1 cellular context compared by ENCODE assay signal in genomic region chr5:126676195-126676624, GRCh38.
TF ChIP-seq lines count a peak whose summit lies in the region.

No MANE protein-coding gene starts in this region.

TF ChIP-seq in HepG2, 621 proteins besides CTCF, POLR2A, EP300 and RAD21 (continued from another document and continues in another):
- TF ChIP-seq TFDP1 (CRISPR knock-in tag; IDR thresholded peaks at IDR 0.05; ENCODE audit: borderline replicate concordance) (peak; percentile 26; the same call in 1 of the 2 replicates), SRSF1 (optimal IDR thresholded peaks at IDR 0.05; ENCODE audit: low read depth, low read length) (no peak), SKI (IDR thresholded peaks at IDR 0.05; ENCODE audit: partially characterized antibody) (no peak), ZNF260 (CRISPR knock-in tag; IDR thresholded peaks at IDR 0.05; ENCODE audit: borderline replicate concordance, low read depth) (no peak), ZNF75D (CRISPR knock-in tag; IDR thresholded peaks at IDR 0.05; ENCODE audit: borderline replicate concordance) (no peak), NFIB (CRISPR knock-in tag; IDR thresholded peaks at IDR 0.05; ENCODE audit: borderline replicate concordance) (no peak), ZBED4 (CRISPR knock-in tag; IDR thresholded peaks at IDR 0.05; ENCODE audit: borderline replicate concordance) (no peak), UBTF (CRISPR knock-in tag; IDR thresholded peaks at IDR 0.05) (no peak), ZNF121 (CRISPR knock-in tag; IDR thresholded peaks at IDR 0.05) (no peak), FOXP4 (CRISPR knock-in tag; IDR thresholded peaks at IDR 0.05) (no peak), ZNF552 (CRISPR knock-in tag; IDR thresholded peaks at IDR 0.05; ENCODE audit: borderline replicate concordance) (no peak), ZNF704 (CRISPR knock-in tag; IDR thresholded peaks at IDR 0.05; ENCODE audit: borderline replicate concordance) (no peak), ZBTB7B (CRISPR knock-in tag; IDR thresholded peaks at IDR 0.05) (no peak), RARG (CRISPR knock-in tag; IDR thresholded peaks at IDR 0.05; ENCODE audit: low read depth) (no peak), SUZ12 (IDR thresholded peaks at IDR 0.05; ENCODE audit: low read depth, low read length) (no peak), KLF11 (CRISPR knock-in tag; IDR thresholded peaks at IDR 0.05) (no peak), ZNF12 (CRISPR knock-in tag; IDR thresholded peaks at IDR 0.05) (no peak), TCF12 (IDR thresholded peaks at IDR 0.05) (no peak), TCF12 (CRISPR knock-in tag; IDR thresholded peaks at IDR 0.05) (no peak), ZNF841 (CRISPR knock-in tag; IDR thresholded peaks at IDR 0.05; ENCODE audit: borderline replicate concordance) (no peak), NR2F1 (CRISPR knock-in tag; IDR thresholded peaks at IDR 0.05) (no peak), GMEB2 (CRISPR knock-in tag; IDR thresholded peaks at IDR 0.05; ENCODE audit: low read depth) (no peak), TSC22D2 (CRISPR knock-in tag; IDR thresholded peaks at IDR 0.05; ENCODE audit: borderline replicate concordance) (no peak), MIER3 (CRISPR knock-in tag; IDR thresholded peaks at IDR 0.05; ENCODE audit: borderline replicate concordance) (no peak), ZNF251 (CRISPR knock-in tag; IDR thresholded peaks at IDR 0.05) (no peak), FOXO4 (CRISPR knock-in tag; conservative IDR thresholded peaks at IDR 0.05) (no peak), HMG20A (CRISPR knock-in tag; IDR thresholded peaks at IDR 0.05; ENCODE audit: borderline replicate concordance) (no peak), ZNF547 (CRISPR knock-in tag; IDR thresholded peaks at IDR 0.05) (no peak), SIN3B (IDR thresholded peaks at IDR 0.05; ENCODE audit: low read length) (no peak), ZNF34 (CRISPR knock-in tag; IDR thresholded peaks at IDR 0.05; ENCODE audit: borderline replicate concordance) (no peak), KMT2A (CRISPR knock-in tag; IDR thresholded peaks at IDR 0.05) (0 out of 2 replicates have a peak, but pooled peaks have one; percentile 30), ZNF660 (CRISPR knock-in tag; IDR thresholded peaks at IDR 0.05; ENCODE audit: borderline replicate concordance, low read depth) (no peak)
- TF ChIP-seq, protein P1, sequence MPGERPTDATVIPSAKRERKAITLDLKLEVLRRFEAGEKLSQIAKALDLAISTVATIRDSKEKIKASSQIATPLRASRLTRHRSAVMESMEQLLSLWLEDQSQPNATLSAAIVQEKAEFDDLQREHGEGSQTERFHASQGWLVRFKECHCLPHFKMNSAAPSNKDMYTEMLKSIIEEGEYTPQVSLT (CRISPR knock-in tag; IDR thresholded peaks at IDR 0.05; ENCODE audit: borderline replicate concordance, low read depth), result no peak
- TF ChIP-seq, protein P2, sequence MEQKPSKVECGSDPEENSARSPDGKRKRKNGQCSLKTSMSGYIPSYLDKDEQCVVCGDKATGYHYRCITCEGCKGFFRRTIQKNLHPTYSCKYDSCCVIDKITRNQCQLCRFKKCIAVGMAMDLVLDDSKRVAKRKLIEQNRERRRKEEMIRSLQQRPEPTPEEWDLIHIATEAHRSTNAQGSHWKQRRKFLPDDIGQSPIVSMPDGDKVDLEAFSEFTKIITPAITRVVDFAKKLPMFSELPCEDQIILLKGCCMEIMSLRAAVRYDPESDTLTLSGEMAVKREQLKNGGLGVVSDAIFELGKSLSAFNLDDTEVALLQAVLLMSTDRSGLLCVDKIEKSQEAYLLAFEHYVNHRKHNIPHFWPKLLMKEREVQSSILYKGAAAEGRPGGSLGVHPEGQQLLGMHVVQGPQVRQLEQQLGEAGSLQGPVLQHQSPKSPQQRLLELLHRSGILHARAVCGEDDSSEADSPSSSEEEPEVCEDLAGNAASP (CRISPR knock-in tag; IDR thresholded peaks at IDR 0.05; ENCODE audit: borderline replicate concordance), result 0 out of 2 replicates have a peak, but pooled peaks have one; percentile 32
- TF ChIP-seq, protein P3, sequence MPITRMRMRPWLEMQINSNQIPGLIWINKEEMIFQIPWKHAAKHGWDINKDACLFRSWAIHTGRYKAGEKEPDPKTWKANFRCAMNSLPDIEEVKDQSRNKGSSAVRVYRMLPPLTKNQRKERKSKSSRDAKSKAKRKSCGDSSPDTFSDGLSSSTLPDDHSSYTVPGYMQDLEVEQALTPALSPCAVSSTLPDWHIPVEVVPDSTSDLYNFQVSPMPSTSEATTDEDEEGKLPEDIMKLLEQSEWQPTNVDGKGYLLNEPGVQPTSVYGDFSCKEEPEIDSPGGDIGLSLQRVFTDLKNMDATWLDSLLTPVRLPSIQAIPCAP (CRISPR knock-in tag; IDR thresholded peaks at IDR 0.05; ENCODE audit: low read depth), result no peak
- TF ChIP-seq, protein P4, sequence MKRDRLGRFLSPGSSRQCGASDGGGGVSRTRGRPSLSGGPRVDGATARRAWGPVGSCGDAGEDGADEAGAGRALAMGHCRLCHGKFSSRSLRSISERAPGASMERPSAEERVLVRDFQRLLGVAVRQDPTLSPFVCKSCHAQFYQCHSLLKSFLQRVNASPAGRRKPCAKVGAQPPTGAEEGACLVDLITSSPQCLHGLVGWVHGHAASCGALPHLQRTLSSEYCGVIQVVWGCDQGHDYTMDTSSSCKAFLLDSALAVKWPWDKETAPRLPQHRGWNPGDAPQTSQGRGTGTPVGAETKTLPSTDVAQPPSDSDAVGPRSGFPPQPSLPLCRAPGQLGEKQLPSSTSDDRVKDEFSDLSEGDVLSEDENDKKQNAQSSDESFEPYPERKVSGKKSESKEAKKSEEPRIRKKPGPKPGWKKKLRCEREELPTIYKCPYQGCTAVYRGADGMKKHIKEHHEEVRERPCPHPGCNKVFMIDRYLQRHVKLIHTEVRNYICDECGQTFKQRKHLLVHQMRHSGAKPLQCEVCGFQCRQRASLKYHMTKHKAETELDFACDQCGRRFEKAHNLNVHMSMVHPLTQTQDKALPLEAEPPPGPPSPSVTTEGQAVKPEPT (CRISPR knock-in tag; IDR thresholded peaks at IDR 0.05; ENCODE audit: low read depth), result no peak
- TF ChIP-seq, protein P5, sequence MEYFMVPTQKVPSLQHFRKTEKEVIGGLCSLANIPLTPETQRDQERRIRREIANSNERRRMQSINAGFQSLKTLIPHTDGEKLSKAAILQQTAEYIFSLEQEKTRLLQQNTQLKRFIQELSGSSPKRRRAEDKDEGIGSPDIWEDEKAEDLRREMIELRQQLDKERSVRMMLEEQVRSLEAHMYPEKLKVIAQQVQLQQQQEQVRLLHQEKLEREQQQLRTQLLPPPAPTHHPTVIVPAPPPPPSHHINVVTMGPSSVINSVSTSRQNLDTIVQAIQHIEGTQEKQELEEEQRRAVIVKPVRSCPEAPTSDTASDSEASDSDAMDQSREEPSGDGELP (IDR thresholded peaks at IDR 0.05; ENCODE audit: borderline replicate concordance, low read depth), result no peak
- TF ChIP-seq, protein P6, sequence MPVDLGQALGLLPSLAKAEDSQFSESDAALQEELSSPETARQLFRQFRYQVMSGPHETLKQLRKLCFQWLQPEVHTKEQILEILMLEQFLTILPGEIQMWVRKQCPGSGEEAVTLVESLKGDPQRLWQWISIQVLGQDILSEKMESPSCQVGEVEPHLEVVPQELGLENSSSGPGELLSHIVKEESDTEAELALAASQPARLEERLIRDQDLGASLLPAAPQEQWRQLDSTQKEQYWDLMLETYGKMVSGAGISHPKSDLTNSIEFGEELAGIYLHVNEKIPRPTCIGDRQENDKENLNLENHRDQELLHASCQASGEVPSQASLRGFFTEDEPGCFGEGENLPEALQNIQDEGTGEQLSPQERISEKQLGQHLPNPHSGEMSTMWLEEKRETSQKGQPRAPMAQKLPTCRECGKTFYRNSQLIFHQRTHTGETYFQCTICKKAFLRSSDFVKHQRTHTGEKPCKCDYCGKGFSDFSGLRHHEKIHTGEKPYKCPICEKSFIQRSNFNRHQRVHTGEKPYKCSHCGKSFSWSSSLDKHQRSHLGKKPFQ (CRISPR knock-in tag; IDR thresholded peaks at IDR 0.05; ENCODE audit: insufficient replicate concordance), result peak; percentile 75
